In genomic region chr3:129593230-129593594, GRCh38 we compare ENCODE assay signal across 8 cellular contexts. TPM values are rescaled to one million over a fixed set of nuclear protein-coding genes. Genes with fewer than 3 reads are reported as not detected.
A peak's percentile ranks its signal among the peaks of the same experiment; 100 is the strongest.
DNase-seq lines count a peak whose midpoint lies in the region; ATAC-seq and TF ChIP-seq lines count a peak whose summit lies in the region.

No MANE protein-coding gene starts in this region.

- no peak for TF ChIP-seq CTCF in adrenal gland (IDR thresholded peaks at IDR 0.05)
- no peak for TF ChIP-seq CTCF in thoracic aorta (IDR thresholded peaks at IDR 0.05)
- TF ChIP-seq CTCF in GM10248 (IDR thresholded peaks at IDR 0.05; ENCODE audit: control extremely low read depth, extremely low read depth, low read depth, missing control alignments) = no peak

- H3K9me3 Mint-ChIP-seq in activated T-cell treated with anti-CD3 and anti-CD28 coated beads, Interleukin-2, amount 50 U/mL, for 24 hours = no peaks in the 10 kb centered on the region
- no peaks in the 10 kb centered on the region for H3K9me3 Mint-ChIP-seq in memory B cell

- H3K9me3 ChIP-seq in adrenal gland (replicated peaks in 1 of 3) (no peaks in the 10 kb centered on the region), thoracic aorta (no peaks in the 10 kb centered on the region)

- no peak for DNase-seq in activated T-cell treated with anti-CD3 and anti-CD28 coated beads, Interleukin-2, amount 50 U/mL, for 24 hours
- no peak for DNase-seq in activated T-cell treated with anti-CD3 and anti-CD28 coated beads for 4 hours
- DNase-seq in adrenal gland = no peak
- DNase-seq in memory B cell (ENCODE audit: low spot score in 2 of 2) = no peak
- DNase-seq in thoracic aorta (ENCODE audit: low spot score) = no peak
- DNase-seq in NOMO-1 treated with DMSO at 0.1 percent for 48 hours (lab: John Stamatoyannopoulos, UW; ENCODE audit: unreplicated experiment) = no peak
- no peak for DNase-seq in GM10248 (ENCODE audit: extremely low spot score)

- H3K4me3 ChIP-seq in adrenal gland (peak overlapping the region in 1 of 4 donors; percentile 30), thoracic aorta (peak overlapping the region; percentile 36)

- H3K36me3 ChIP-seq in adrenal gland (replicated peaks in 1 of 2) (no peaks in the 10 kb centered on the region), thoracic aorta (peaks cover 3% of the 10 kb centered on the region)

- ATAC-seq in memory B cell (ENCODE audit: low read depth) = no peak
- no peak for ATAC-seq in thoracic aorta (ENCODE audit: insufficient number of reproducible peaks, low FRiP score, low read depth)
- ATAC-seq in HG03025 (IDR thresholded peaks at IDR 0.05; ENCODE audit: low FRiP score, unreplicated experiment) = no peak

- H3K27me3 Mint-ChIP-seq in activated T-cell treated with anti-CD3 and anti-CD28 coated beads, Interleukin-2, amount 50 U/mL, for 24 hours = peaks cover 11% of the 10 kb centered on the region
- peaks cover 21% of the 10 kb centered on the region for H3K27me3 Mint-ChIP-seq in memory B cell

- peak overlapping the region; percentile 72 for H3K27ac Mint-ChIP-seq in activated T-cell treated with anti-CD3 and anti-CD28 coated beads, Interleukin-2, amount 50 U/mL, for 24 hours
- no peak overlapping the region for H3K27ac Mint-ChIP-seq in memory B cell

- intact Hi-C loops in adrenal gland (cut with DNase I) = no loop called here

- CTCF ChIA-PET in GM10248 (lab: Yijun Ruan, JAX) = interaction anchor here (1.5 to 1.9 kb wide), 2 partner anchors 10 to 103 kb away, joined by 5 to 7 read pairs; no protein-coding TSS in a partner anchor

- H3K4me1 Mint-ChIP-seq in activated T-cell treated with anti-CD3 and anti-CD28 coated beads, Interleukin-2, amount 50 U/mL, for 24 hours (ENCODE audit: low read depth) = peaks cover 23% of the 10 kb centered on the region
- H3K4me1 Mint-ChIP-seq in memory B cell = peaks cover 12% of the 10 kb centered on the region

- H3K27me3 ChIP-seq in adrenal gland (no peaks in the 10 kb centered on the region), thoracic aorta (replicated peaks; ENCODE audit: insufficient read depth) (no peaks in the 10 kb centered on the region)

- TF ChIP-seq POLR2A in adrenal gland (IDR thresholded peaks at IDR 0.05) = no peak

- no peak overlapping the region for H3K4me3 Mint-ChIP-seq in activated T-cell treated with anti-CD3 and anti-CD28 coated beads, Interleukin-2, amount 50 U/mL, for 24 hours
- peak overlapping the region; percentile 60 for H3K4me3 Mint-ChIP-seq in memory B cell

- POLR2A ChIA-PET in GM10248 (lab: Yijun Ruan, JAX) = no interaction called here

- H3K4me1 ChIP-seq in adrenal gland (replicated peaks in 1 of 2) = peaks cover 50 to 87% of the 10 kb centered on the region in 2 donors
- H3K4me1 ChIP-seq in thoracic aorta (ENCODE audit: control insufficient read depth in 1 of 2, low read depth in 2 of 2) = peaks cover 69 to 78% of the 10 kb centered on the region in 2 donors

- WGBS in adrenal gland, 4 donors = 63 to 70% (median 67%) methylated on average over 7 to 8 of the region's 8 CpGs

- no peaks in the 10 kb centered on the region for H3K36me3 Mint-ChIP-seq in activated T-cell treated with anti-CD3 and anti-CD28 coated beads, Interleukin-2, amount 50 U/mL, for 24 hours (ENCODE audit: low read depth)
- H3K36me3 Mint-ChIP-seq in memory B cell = no peaks in the 10 kb centered on the region

- H3K27ac ChIP-seq in adrenal gland = peak overlapping the region; percentile 56 to 95 (median 85)
- peak overlapping the region; percentile 74 to 75 for H3K27ac ChIP-seq in thoracic aorta

RNA-seq across cellular contexts. Expression of gene PLXND1, which starts 13.3 kb away (rescaled TPM):
- total RNA-seq in adrenal gland = 100 to 1,000 TPM; 101 to 191 (median 149) TPM
- polyA plus RNA-seq in adrenal gland = 100 to 1,000 TPM in 2 of 3 donors, 10 to 100 TPM in 1; 41.2 to 370 (median 130) TPM
- 100 to 1,000 TPM; 207 to 246 TPM for total RNA-seq in thoracic aorta

RNA-seq across cellular contexts. Expression of gene H1-8, which starts 50.2 kb away (rescaled TPM):
- total RNA-seq in adrenal gland (not detected), thoracic aorta (not detected)
- not detected for polyA plus RNA-seq in adrenal gland
